ENCODE assay signal across 8 cellular contexts in genomic region chr5:132225165-132226032, GRCh38. TPM values are rescaled to one million over a fixed set of nuclear protein-coding genes. Genes with fewer than 3 reads are reported as not detected.
A peak's percentile ranks its signal among the peaks of the same experiment; 100 is the strongest.
DNase-seq lines count a peak whose midpoint lies in the region; ATAC-seq, FAIRE-seq and TF ChIP-seq lines count a peak whose summit lies in the region.

No MANE protein-coding gene starts in this region.

- H3K27me3 ChIP-seq in mammary epithelial cell (ENCODE audit: insufficient read depth, low read length): no peaks in the 10 kb centered on the region
- H3K27me3 ChIP-seq in HepG2 (ENCODE audit: control insufficient read depth in 1 of 2, insufficient read depth in 2 of 2, low read length in 2 of 2): peaks cover 0 to 4% of the 10 kb centered on the region in 2 experiments; a peak in 1 of 5 replicates

- H4K20me1 ChIP-seq in mammary epithelial cell (ENCODE audit: insufficient read depth, low read length) (no peaks in the 10 kb centered on the region), HepG2 (ENCODE audit: insufficient read depth, low read length) (no peaks in the 10 kb centered on the region)

- dilution Hi-C loops in mammary epithelial cell (cut with HindIII; ENCODE audit: low sequenced_read_pairs): loop anchor here (5.0 kb wide), 2 partner anchors 37 to 67 kb away; partner anchors contain the start of gene SLC22A4

- ATAC-seq in HepG2: no peak
- no peak for ATAC-seq in activated CD4-positive, CD25-positive, alpha-beta regulatory T cell treated with anti-CD3 and anti-CD28 coated beads, Interleukin-2, amount 50 U/mL, for 24 hours

- peak overlapping the region; percentile 11 for H2AFZ ChIP-seq in mammary epithelial cell (ENCODE audit: low read depth, low read length)
- H2AFZ ChIP-seq in HepG2 (ENCODE audit: low read length): no peak overlapping the region

- 1% methylated on average over 11 of the region's 13 CpGs for WGBS in mammary epithelial cell (ENCODE audit: low coverage, missing lambda C conversion rate)
- 93% methylated on average over 12 of the region's 13 CpGs for WGBS in HepG2 (ENCODE audit: low lambda C conversion rate)

- no peak for TF ChIP-seq RAD21 in HepG2 (CRISPR knock-in tag; IDR thresholded peaks at IDR 0.05)

- H3K36me3 ChIP-seq in mammary epithelial cell (ENCODE audit: insufficient read depth, low read length): peaks cover 3% of the 10 kb centered on the region
- H3K36me3 ChIP-seq in HepG2 (replicated peaks in 1 of 2; ENCODE audit: control insufficient read depth in 1 of 2, insufficient read depth in 2 of 2, low read length in 2 of 2): peaks cover 0 to 3% of the 10 kb centered on the region in 2 experiments; a peak in 1 of 5 replicates

- no TSS peak for BruUV-seq in mammary epithelial cell (replicated peaks; lab: Mats Ljungman, UMichigan)
- BruUV-seq in HepG2 (replicated peaks; lab: Mats Ljungman, UMichigan): no TSS peak

- H3K4me3 ChIP-seq in mammary epithelial cell (replicated peaks in 1 of 3; ENCODE audit: insufficient read depth in 1 of 3, low read depth in 2 of 3, low read length in 3 of 3) (peak overlapping the region; percentile 7 to 35 (median 29)), HepG2 (replicated peaks in 1 of 3; ENCODE audit: insufficient read depth in 1 of 3, low read depth in 2 of 3, low read length in 3 of 3) (peak overlapping the region in 1 of 3 experiments; percentile 2; a peak in 1 of 6 replicates)

- POLR2A ChIA-PET in HepG2 (lab: Yijun Ruan, JAX): no interaction called here

- H3K4me1 ChIP-seq in mammary epithelial cell (ENCODE audit: insufficient read depth, low read length) (peaks cover 62% of the 10 kb centered on the region), HepG2 (ENCODE audit: insufficient read depth, low read length) (peaks cover 44% of the 10 kb centered on the region)

- CTCF ChIA-PET in mammary epithelial cell (lab: Charles Lee; ENCODE audit: low non-redundant PET): interaction anchor here (0.5 kb wide), 2 partner anchors 9 to 140 kb away, joined by 8 to 13 read pairs; no protein-coding TSS in a partner anchor
- CTCF ChIA-PET in HepG2 (lab: Yijun Ruan, JAX; ENCODE audit: low intra/inter-chr PET ratio, low total read pairs): no interaction called here

- H3K9ac ChIP-seq in mammary epithelial cell (ENCODE audit: insufficient read depth, low read length) (peak overlapping the region; percentile 40), HepG2 (ENCODE audit: insufficient read depth, low read depth, low read length) (no peak overlapping the region)

- no peak for TF ChIP-seq POLR2A in HepG2 (IDR thresholded peaks at IDR 0.05; ENCODE audit: insufficient read depth in 1 of 2, low read depth in 2 of 2, low read length in 2 of 2)

- FAIRE-seq in HepG2 (lab: Jason Lieb, UNC): no peak

- TF ChIP-seq EP300 in HepG2 (IDR thresholded peaks at IDR 0.05; ENCODE audit: low read depth in 2 of 2, low read length in 2 of 2) (no peak), HepG2 (CRISPR knock-in tag; IDR thresholded peaks at IDR 0.05; ENCODE audit: borderline replicate concordance) (no peak)

- H3K79me2 ChIP-seq in mammary epithelial cell (ENCODE audit: insufficient read depth, low read length) (peaks cover 62% of the 10 kb centered on the region), HepG2 (ENCODE audit: insufficient read depth, low read length) (peaks cover 24% of the 10 kb centered on the region)

- H3K4me2 ChIP-seq in mammary epithelial cell (ENCODE audit: insufficient read depth, low read depth, low read length) (peak overlapping the region; percentile 79), HepG2 (ENCODE audit: low read depth, low read length) (peak overlapping the region; percentile 95; the same call in 1 of the 2 replicates)

- in situ Hi-C loops in mammary epithelial cell (cut with MboI; ENCODE audit: low sequenced_read_pairs in 2 of 2) (no loop called here), HepG2 (cut with HindIII; ENCODE audit: extremely low pct_ligation_motif_present, low pct_unique_long_range_greater_than_20kb) (no loop called here)

- intact Hi-C loops in mammary epithelial cell (cut with micrococcal nuclease): loop anchor here (2.0 to 5.0 kb wide), 3 partner anchors 42 to 69 kb away; partner anchors contain the start of gene SLC22A4
- intact Hi-C loops in HepG2 (cut with micrococcal nuclease; ENCODE audit: unreplicated experiment): no loop called here

- TF ChIP-seq CTCF in mammary epithelial cell (conservative IDR thresholded peaks at IDR 0.05 in 1 of 2, IDR thresholded peaks at IDR 0.05 in 1 of 2; ENCODE audit: extremely low read depth in 1 of 2, insufficient read depth in 1 of 2, low read depth in 1 of 2, low read length in 2 of 2) (no peak), HepG2 (CRISPR knock-in tag; IDR thresholded peaks at IDR 0.05) (no peak)

- H3K27ac ChIP-seq in mammary epithelial cell (ENCODE audit: insufficient read depth, low read depth, low read length): peak overlapping the region; percentile 72
- H3K27ac ChIP-seq in HepG2 (ENCODE audit: extremely low read length, insufficient read depth, low read length): no peak overlapping the region

- H3K9me3 ChIP-seq in mammary epithelial cell (replicated peaks; ENCODE audit: insufficient read depth, low read length): no peaks in the 10 kb centered on the region
- no peaks in the 10 kb centered on the region for H3K9me3 ChIP-seq in HepG2 (ENCODE audit: low read length)

- peak; percentile 1 for DNase-seq in NCI-H2171 treated with DMSO at 0.1 percent for 48 hours (lab: John Stamatoyannopoulos, UW)
- DNase-seq in NCI-H2171 (lab: John Stamatoyannopoulos, UW): no peak
- DNase-seq in RKO (ENCODE audit: low spot score): peak; percentile 36
- DNase-seq in mammary epithelial cell: peak; percentile 88
- DNase-seq in HepG2 (ENCODE audit: low spot score): no peak
- peak; percentile 9 for DNase-seq in stimulated activated CD8-positive, alpha-beta memory T cell treated with anti-CD3 and anti-CD28 coated beads, Interleukin-7, amount 100 ng/mL, for 24 hours (ENCODE audit: low read depth)
- no peak for DNase-seq in iPS-NIHi11 (ENCODE audit: low spot score)

TF ChIP-seq in HepG2, 621 proteins besides CTCF, POLR2A, EP300 and RAD21 (continues in another document):
- TF ChIP-seq ZNF501 (CRISPR knock-in tag; IDR thresholded peaks at IDR 0.05): no peak

RNA-seq across cellular contexts. Expression of gene P4HA2, which starts 2.3 kb away (rescaled TPM):
- total RNA-seq in mammary epithelial cell: 100 to 1,000 TPM; 103 to 142 TPM
- 134 TPM for polyA plus RNA-seq in mammary epithelial cell
- polyA minus RNA-seq in mammary epithelial cell: 255 TPM
- 16.5 and 37.7 TPM in 2 replicates for total RNA-seq in HepG2 (2016; rRNA removed; fragmentation: Illumina TruSeq; extraction: Trizol)
- 3.3 and 4.3 TPM in 2 replicates for total RNA-seq in HepG2 (2016; cell fraction: cytosol; rRNA removed; fragmentation: Illumina TruSeq; extraction: Trizol; ENCODE audit: low read depth)
- 14.1 and 38.3 TPM in 2 replicates for total RNA-seq in HepG2 (2016; cell fraction: insoluble cytoplasmic fraction; rRNA removed; fragmentation: Illumina TruSeq; extraction: Trizol)
- total RNA-seq in HepG2 (2016; cell fraction: membrane; rRNA removed; fragmentation: Illumina TruSeq; extraction: Trizol): 7.5 and 8.0 TPM in 2 replicates
- total RNA-seq in HepG2 (2016; cell fraction: nucleus; rRNA removed; fragmentation: Illumina TruSeq; extraction: Trizol): 34.5 and 35.9 TPM in 2 replicates
- 108 and 126 TPM in 2 replicates for polyA plus RNA-seq in HepG2 (2011; rRNA removed)
- 107 and 109 TPM in 2 replicates for polyA plus RNA-seq in HepG2 (2011; cell fraction: cytosol; rRNA removed)
- 62.4 and 67.9 TPM in 2 replicates for polyA plus RNA-seq in HepG2 (2011; cell fraction: nucleus; rRNA removed)
- polyA plus RNA-seq in HepG2 (2012): 66.5 and 86.6 TPM in 2 replicates
- polyA plus RNA-seq in HepG2 (2016; cell fraction: cytosol; fragmentation: Illumina TruSeq; extraction: Trizol; ENCODE audit: low read depth): 2.8 and 3.4 TPM in 2 replicates
- polyA plus RNA-seq in HepG2 (2016; cell fraction: insoluble cytoplasmic fraction; fragmentation: Illumina TruSeq; extraction: Trizol; ENCODE audit: low read depth): 12.5 and 14.6 TPM in 2 replicates
- polyA plus RNA-seq in HepG2 (2016; cell fraction: membrane; fragmentation: Illumina TruSeq; extraction: Trizol; ENCODE audit: low read depth): 4.7 and 5.3 TPM in 2 replicates
- polyA plus RNA-seq in HepG2 (2016; cell fraction: nucleus; fragmentation: Illumina TruSeq; extraction: Trizol; ENCODE audit: insufficient read depth, low read depth): 38.2 and 45.7 TPM in 2 replicates
- 34.7 and 158 TPM in 2 replicates for polyA minus RNA-seq in HepG2 (2011; rRNA and poly(A)+ RNA removed; ENCODE audit: low replicate concordance)
- 44.8 and 53.1 TPM in 2 replicates for polyA minus RNA-seq in HepG2 (2011; cell fraction: cytosol; rRNA and poly(A)+ RNA removed)
- polyA minus RNA-seq in HepG2 (2011; cell fraction: nucleus; rRNA and poly(A)+ RNA removed): 40.5 and 41.8 TPM in 2 replicates

RNA-seq across cellular contexts. Expression of gene PDLIM4, which starts 32.1 kb away (rescaled TPM):
- total RNA-seq in mammary epithelial cell (100 to 1,000 TPM; 101 to 217 TPM), HepG2 (2016; rRNA removed; fragmentation: Illumina TruSeq; extraction: Trizol) (0.80 and 1.1 TPM in 2 replicates)
- polyA plus RNA-seq in mammary epithelial cell (120 TPM), HepG2 (2011; rRNA removed) (2.3 and 2.5 TPM in 2 replicates)
- polyA minus RNA-seq in mammary epithelial cell: 48.5 TPM
- total RNA-seq in HepG2 (2016; cell fraction: cytosol; rRNA removed; fragmentation: Illumina TruSeq; extraction: Trizol; ENCODE audit: low read depth): 0.44 and 0.81 TPM in 2 replicates
- 1.1 and 1.2 TPM in 2 replicates for total RNA-seq in HepG2 (2016; cell fraction: insoluble cytoplasmic fraction; rRNA removed; fragmentation: Illumina TruSeq; extraction: Trizol)
- 0.76 and 0.93 TPM in 2 replicates for total RNA-seq in HepG2 (2016; cell fraction: membrane; rRNA removed; fragmentation: Illumina TruSeq; extraction: Trizol)
- 0.38 and 0.56 TPM in 2 replicates for total RNA-seq in HepG2 (2016; cell fraction: nucleus; rRNA removed; fragmentation: Illumina TruSeq; extraction: Trizol)
- 1.2 and 3.5 TPM in 2 replicates for polyA plus RNA-seq in HepG2 (2011; cell fraction: cytosol; rRNA removed)
- 5.9 and 8.0 TPM in 2 replicates for polyA plus RNA-seq in HepG2 (2011; cell fraction: nucleus; rRNA removed)
- 1.4 and 1.7 TPM in 2 replicates for polyA plus RNA-seq in HepG2 (2012)
- polyA plus RNA-seq in HepG2 (2016; cell fraction: cytosol; fragmentation: Illumina TruSeq; extraction: Trizol; ENCODE audit: low read depth): 0.28 and 0.49 TPM in 2 replicates
- polyA plus RNA-seq in HepG2 (2016; cell fraction: insoluble cytoplasmic fraction; fragmentation: Illumina TruSeq; extraction: Trizol; ENCODE audit: low read depth): 2.1 and 2.4 TPM in 2 replicates
- polyA plus RNA-seq in HepG2 (2016; cell fraction: membrane; fragmentation: Illumina TruSeq; extraction: Trizol; ENCODE audit: low read depth): 0.43 and 0.85 TPM in 2 replicates
- polyA plus RNA-seq in HepG2 (2016; cell fraction: nucleus; fragmentation: Illumina TruSeq; extraction: Trizol; ENCODE audit: insufficient read depth, low read depth): 0.97 and 2.5 TPM in 2 replicates
- polyA minus RNA-seq in HepG2 (2011; rRNA and poly(A)+ RNA removed; ENCODE audit: low replicate concordance): 0.77 and 0.94 TPM in 2 replicates
- 1.1 and 1.3 TPM in 2 replicates for polyA minus RNA-seq in HepG2 (2011; cell fraction: cytosol; rRNA and poly(A)+ RNA removed)
- 0.87 and 1.4 TPM in 2 replicates for polyA minus RNA-seq in HepG2 (2011; cell fraction: nucleus; rRNA and poly(A)+ RNA removed)

Comparison
In these comparisons a context has a peak if more than half of its experiments do, and no peak if none do; other contexts are left out.
1. DNase-seq: peak in NCI-H2171 treated with DMSO at 0.1 percent for 48 hours (single experiment), RKO (single experiment), mammary epithelial cell (single experiment) and stimulated activated CD8-positive, alpha-beta memory T cell treated with anti-CD3 and anti-CD28 coated beads, Interleukin-7, amount 100 ng/mL, for 24 hours (single experiment); none in NCI-H2171 (single experiment), HepG2 (single experiment) and iPS-NIHi11 (single experiment).
2. RNA of gene PDLIM4, which starts 32.1 kb away (total RNA-seq): 101 to 217 TPM in mammary epithelial cell; 0.38 to 1.2 TPM in HepG2; every median in the first group is over 10 times any median in the second.